In the genomic region with DNA sequence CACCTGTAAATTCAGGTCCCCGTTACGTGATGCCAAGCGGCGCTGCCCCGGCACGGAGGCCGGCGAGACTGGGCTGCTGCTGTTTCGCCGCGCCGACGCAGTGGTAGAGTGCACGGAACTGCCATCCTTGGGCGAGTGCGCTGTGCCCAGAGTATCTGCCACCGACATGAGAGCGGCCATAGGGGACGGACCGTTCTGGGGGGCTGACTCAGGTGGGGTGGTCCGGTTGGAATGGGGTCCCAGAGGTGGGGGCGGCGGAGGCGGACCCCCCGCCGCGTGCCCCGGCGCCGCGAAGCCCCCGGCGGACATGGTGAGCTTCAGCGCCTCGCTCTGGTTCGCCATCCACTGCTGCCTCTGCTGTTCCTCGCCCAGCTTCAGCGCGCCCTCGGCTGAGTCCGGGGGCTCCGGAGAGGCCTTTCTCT, we compare ENCODE assay signal across 9 cellular contexts. TPM values are rescaled to one million over a fixed set of nuclear protein-coding genes. Genes with fewer than 3 reads are reported as not detected.
DNase-seq lines count a peak whose midpoint lies in the region; ATAC-seq, FAIRE-seq and TF ChIP-seq lines count a peak whose summit lies in the region.
"Had no signal": no experiment of that assay in that cellular context is flagged by ENCODE, and none has a peak within 500 bp of the region (broad histone marks: within the 10 kb centered on the region; RNA-seq: fewer than 3 reads in every experiment).

No MANE protein-coding gene starts in this region.

- ATAC-seq in stimulated activated naive B cell treated with anti-CD40 and anti-IgM and Interleukin-4, amounts not matched to agents 10 μg/mL and 1 μg/mL and 100 μg/mL, for 72 hours (replicated peaks): no peak
- no peak for ATAC-seq in sciatic nerve
- no peak for ATAC-seq in GM19467 (IDR thresholded peaks at IDR 0.05; ENCODE audit: unreplicated experiment)

- peak overlapping the region; percentile 72 for H3K4me3 Mint-ChIP-seq in activated T-helper 2 cell treated with anti-CD3 and anti-CD28 coated beads, Interferon-gamma antibody, Interleukin-2, Interleukin-4, amounts not matched to agents 10 μg/mL and 5 μg/mL and 100 μg/mL, durations not matched to agents 14 hours and 24 hours and 36 hours (ENCODE audit: low read depth)
- peak overlapping the region; percentile 53 to 57 for H3K4me3 Mint-ChIP-seq in stimulated activated naive B cell treated with anti-CD40 and anti-IgM and Interleukin-4, amounts not matched to agents 10 μg/mL and 1 μg/mL and 100 μg/mL, for 72 hours

- DNase-seq in NCI-H1105 treated with DMSO at 0.1 percent for 48 hours (lab: John Stamatoyannopoulos, UW) (peak; percentile 44), NCI-H1105 (lab: John Stamatoyannopoulos, UW) (no peak), D721Med (ENCODE audit: insufficient read length, low spot score) (no peak), sciatic nerve (ENCODE audit: low spot score) (no peak)
- DNase-seq in activated T-helper 2 cell treated with anti-CD3 and anti-CD28 coated beads, Interferon-gamma antibody, Interleukin-2, Interleukin-4, amounts not matched to agents 10 μg/mL and 5 μg/mL and 100 μg/mL, durations not matched to agents 14 hours and 24 hours and 36 hours (ENCODE audit: low spot score): no peak
- no peak for DNase-seq in stimulated activated naive B cell treated with anti-CD40 and anti-IgM and Interleukin-4, amounts not matched to agents 10 μg/mL and 1 μg/mL and 100 μg/mL, for 72 hours
- DNase-seq: stimulated activated CD4-positive, alpha-beta T cell treated with anti-CD3 and anti-CD28 coated beads, Interleukin-2, amount 100 ng/mL, for 24 hours had no signal

- no peak for TF ChIP-seq CTCF in D721Med (IDR thresholded peaks at IDR 0.05; ENCODE audit: insufficient read depth, missing control alignments)

- H3K27ac Mint-ChIP-seq in activated T-helper 2 cell treated with anti-CD3 and anti-CD28 coated beads, Interferon-gamma antibody, Interleukin-2, Interleukin-4, amounts not matched to agents 10 μg/mL and 5 μg/mL and 100 μg/mL, durations not matched to agents 14 hours and 24 hours and 36 hours: no peak overlapping the region
- H3K27ac Mint-ChIP-seq in stimulated activated naive B cell treated with anti-CD40 and anti-IgM and Interleukin-4, amounts not matched to agents 10 μg/mL and 1 μg/mL and 100 μg/mL, for 72 hours: no peak overlapping the region

- H3K4me1 ChIP-seq in iPS-15b (ENCODE audit: control insufficient read depth, insufficient read depth, low read length): peaks cover 12% of the 10 kb centered on the region

- no peaks in the 10 kb centered on the region for H3K9me3 ChIP-seq in iPS-15b (ENCODE audit: control insufficient read depth, insufficient read depth, low read length)

- peaks cover 36% of the 10 kb centered on the region for H3K36me3 Mint-ChIP-seq in activated T-helper 2 cell treated with anti-CD3 and anti-CD28 coated beads, Interferon-gamma antibody, Interleukin-2, Interleukin-4, amounts not matched to agents 10 μg/mL and 5 μg/mL and 100 μg/mL, durations not matched to agents 14 hours and 24 hours and 36 hours (ENCODE audit: low read depth)
- peaks cover 18 to 26% of the 10 kb centered on the region in 2 donors for H3K36me3 Mint-ChIP-seq in stimulated activated naive B cell treated with anti-CD40 and anti-IgM and Interleukin-4, amounts not matched to agents 10 μg/mL and 1 μg/mL and 100 μg/mL, for 72 hours

- peak overlapping the region; percentile 87 for H3K9ac ChIP-seq in iPS-15b (ENCODE audit: low read depth, low read length)

- no peak for FAIRE-seq in D721Med (lab: Jason Lieb, UNC)

- no peaks in the 10 kb centered on the region for H3K27me3 ChIP-seq in iPS-15b (ENCODE audit: control insufficient read depth, insufficient read depth, low read length)

- intact Hi-C loops in activated T-helper 2 cell treated with anti-CD3 and anti-CD28 coated beads, Interferon-gamma antibody, Interleukin-2, Interleukin-4, amounts not matched to agents 10 μg/mL and 5 μg/mL and 100 μg/mL, durations not matched to agents 14 hours and 24 hours and 36 hours (cut with micrococcal nuclease): loop anchor here (5.0 kb wide), 1 partner anchor 277 kb away; no protein-coding TSS in a partner anchor
- intact Hi-C loops in sciatic nerve (cut with DNase I): loop anchor here (5.0 to 10.0 kb wide), 2 partner anchors 73 to 111 kb away; no protein-coding TSS in a partner anchor

- H3K4me1 Mint-ChIP-seq in activated T-helper 2 cell treated with anti-CD3 and anti-CD28 coated beads, Interferon-gamma antibody, Interleukin-2, Interleukin-4, amounts not matched to agents 10 μg/mL and 5 μg/mL and 100 μg/mL, durations not matched to agents 14 hours and 24 hours and 36 hours (ENCODE audit: low read depth): peaks cover 51% of the 10 kb centered on the region
- peaks cover 29 to 48% of the 10 kb centered on the region in 2 donors for H3K4me1 Mint-ChIP-seq in stimulated activated naive B cell treated with anti-CD40 and anti-IgM and Interleukin-4, amounts not matched to agents 10 μg/mL and 1 μg/mL and 100 μg/mL, for 72 hours

- H3K9me3 Mint-ChIP-seq in activated T-helper 2 cell treated with anti-CD3 and anti-CD28 coated beads, Interferon-gamma antibody, Interleukin-2, Interleukin-4, amounts not matched to agents 10 μg/mL and 5 μg/mL and 100 μg/mL, durations not matched to agents 14 hours and 24 hours and 36 hours: no peaks in the 10 kb centered on the region
- no peaks in the 10 kb centered on the region for H3K9me3 Mint-ChIP-seq in stimulated activated naive B cell treated with anti-CD40 and anti-IgM and Interleukin-4, amounts not matched to agents 10 μg/mL and 1 μg/mL and 100 μg/mL, for 72 hours

- no peaks in the 10 kb centered on the region for H3K27me3 Mint-ChIP-seq in activated T-helper 2 cell treated with anti-CD3 and anti-CD28 coated beads, Interferon-gamma antibody, Interleukin-2, Interleukin-4, amounts not matched to agents 10 μg/mL and 5 μg/mL and 100 μg/mL, durations not matched to agents 14 hours and 24 hours and 36 hours (ENCODE audit: low read depth)
- H3K27me3 Mint-ChIP-seq in stimulated activated naive B cell treated with anti-CD40 and anti-IgM and Interleukin-4, amounts not matched to agents 10 μg/mL and 1 μg/mL and 100 μg/mL, for 72 hours: no peaks in the 10 kb centered on the region

- peak overlapping the region; percentile 82 for H3K4me3 ChIP-seq in iPS-15b (ENCODE audit: low read depth, low read length)

- H3K36me3 ChIP-seq in iPS-15b (ENCODE audit: control insufficient read depth, insufficient read depth, low read length): peaks cover 13% of the 10 kb centered on the region

RNA-seq across cellular contexts. Expression of a gene that starts 2.8 kb away (rescaled TPM):
- total RNA-seq in activated T-helper 2 cell treated with anti-CD3 and anti-CD28 coated beads, Interferon-gamma antibody, Interleukin-2, Interleukin-4, amounts not matched to agents 10 μg/mL and 5 μg/mL and 100 μg/mL, durations not matched to agents 14 hours and 24 hours and 36 hours: 34.8 and 35.8 TPM in 2 replicates
- 59.6 TPM for total RNA-seq in sciatic nerve
